22 cellular contexts compared by ENCODE assay signal in the genomic region with DNA sequence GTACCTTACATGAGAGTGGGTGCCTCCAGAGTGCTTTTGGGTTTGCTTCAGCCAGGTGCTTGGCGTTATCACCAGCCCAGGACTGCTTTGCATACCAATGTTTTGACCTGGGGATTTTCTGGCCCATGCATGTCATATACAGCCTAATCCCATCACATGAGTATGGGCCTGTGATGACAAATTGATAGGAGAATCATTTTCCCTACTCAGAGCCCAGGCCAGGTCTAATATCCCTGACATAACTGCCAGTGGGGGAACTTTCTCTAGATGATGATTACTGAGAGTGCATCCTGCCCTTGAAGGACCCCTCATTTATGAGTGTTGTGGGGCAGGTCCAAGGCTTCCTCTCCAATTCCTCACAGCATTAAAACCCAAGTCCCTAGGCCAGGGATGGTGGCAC.
"Had no signal": no experiment of that assay in that cellular context is flagged by ENCODE, and none has a peak within 500 bp of the region (broad histone marks: within the 10 kb centered on the region; RNA-seq: fewer than 3 reads in every experiment).

No MANE protein-coding gene starts in this region.

- H3K4me3 Mint-ChIP-seq: memory B cell; nephron progenitor cell; stimulated activated naive B cell treated with anti-CD40 and anti-IgM and Interleukin-4, amounts not matched to agents 10 μg/mL and 1 μg/mL and 100 μg/mL, for 72 hours; stimulated activated naive CD8-positive, alpha-beta T cell treated with anti-CD3 and anti-CD28 coated beads, Interleukin-15, Interleukin-2, amounts not matched to agents 100 ng/mL and 50 ng/mL, for 24 hours had no signal

- H3K36me3 Mint-ChIP-seq: immature natural killer cell; memory B cell; stimulated activated naive B cell treated with anti-CD40 and anti-IgM and Interleukin-4, amounts not matched to agents 10 μg/mL and 1 μg/mL and 100 μg/mL, for 72 hours had no signal

- H3K27ac ChIP-seq: colonic mucosa, pancreas, right lobe of liver, thoracic aorta, tibial nerve, upper lobe of left lung had no signal

- H3K27me3 ChIP-seq: colonic mucosa, pancreas, right lobe of liver, tibial nerve, upper lobe of left lung had no signal

- H3K9me3 Mint-ChIP-seq: immature natural killer cell; memory B cell; stimulated activated naive CD8-positive, alpha-beta T cell treated with anti-CD3 and anti-CD28 coated beads, Interleukin-15, Interleukin-2, amounts not matched to agents 100 ng/mL and 50 ng/mL, for 24 hours had no signal

- H3K4me3 ChIP-seq: colonic mucosa, lung, pancreas, right lobe of liver, thoracic aorta, tibial nerve, upper lobe of left lung had no signal

- H3K27ac Mint-ChIP-seq: immature natural killer cell; memory B cell; nephron progenitor cell; progenitor cell of endocrine pancreas; stimulated activated naive B cell treated with anti-CD40 and anti-IgM and Interleukin-4, amounts not matched to agents 10 μg/mL and 1 μg/mL and 100 μg/mL, for 72 hours; stimulated activated naive CD8-positive, alpha-beta T cell treated with anti-CD3 and anti-CD28 coated beads, Interleukin-15, Interleukin-2, amounts not matched to agents 100 ng/mL and 50 ng/mL, for 24 hours had no signal

- ATAC-seq: left ventricle myocardium superior; pancreas; right lobe of liver; stimulated activated naive B cell treated with anti-CD40 and anti-IgM and Interleukin-4, amounts not matched to agents 10 μg/mL and 1 μg/mL and 100 μg/mL, for 72 hours had no signal

- H3K36me3 ChIP-seq: colonic mucosa, pancreas, right lobe of liver, thoracic aorta, tibial nerve, upper lobe of left lung had no signal

- H3K9me3 ChIP-seq: colonic mucosa, pancreas, right lobe of liver, thoracic aorta, tibial nerve, upper lobe of left lung had no signal

- H3K4me1 ChIP-seq: pancreas, right lobe of liver had no signal

- DNase-seq: colonic mucosa; dermis blood vessel endothelial cell; effector memory CD4-positive, alpha-beta T cell; erythroblast; hypothalamus; immature natural killer cell; left ventricle myocardium superior; nephron progenitor cell; occipital lobe; pancreas; right lobe of liver; small intestine; stimulated activated CD4-positive, alpha-beta T cell treated with anti-CD3 and anti-CD28 coated beads, Interleukin-15, amount 100 ng/mL, for 24 hours; stimulated activated CD4-positive, alpha-beta T cell treated with anti-CD3 and anti-CD28 coated beads, Interleukin-2, amount 100 ng/mL, for 48 hours; stimulated activated naive B cell treated with anti-CD40 and anti-IgM and Interleukin-4, amounts not matched to agents 10 μg/mL and 1 μg/mL and 100 μg/mL, for 72 hours; upper lobe of left lung had no signal
